ENCODE assay signal across 15 cellular contexts in the genomic region with DNA sequence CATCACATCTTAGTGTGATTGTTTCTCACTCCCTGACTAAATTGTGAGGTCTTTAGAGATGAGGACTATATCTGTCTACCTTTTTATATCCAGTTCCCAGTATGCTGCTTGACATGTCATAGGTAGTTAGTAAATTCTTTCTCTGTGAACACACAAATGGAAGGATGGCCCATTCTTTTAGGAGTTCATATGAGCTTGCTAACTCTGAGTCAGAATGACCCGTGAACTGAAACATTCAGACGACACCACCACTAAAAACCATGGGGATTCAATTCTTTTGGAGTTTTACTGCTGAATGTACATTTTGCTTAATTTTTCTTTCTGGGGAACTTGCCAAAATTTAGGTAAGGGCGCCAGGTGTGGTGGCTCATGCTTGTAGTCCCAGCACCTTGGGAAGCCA.
"Had no signal": no experiment of that assay in that cellular context is flagged by ENCODE, and none has a peak within 500 bp of the region (broad histone marks: within the 10 kb centered on the region; RNA-seq: fewer than 3 reads in every experiment).

No MANE protein-coding gene starts in this region.

- H3K27me3 Mint-ChIP-seq: activated CD4-positive, alpha-beta T cell treated with anti-CD3 and anti-CD28 coated beads, Interleukin-2, amount 10 ng/mL, durations not matched to agents 7 days and 5 days; dendritic cell treated with granulocyte-macrophage colony-stimulating factor and Interleukin-4, amounts not matched to agents 40 ng/mL and 50 ng/mL, for 4 days; stimulated activated memory B cell treated with anti-CD40 and anti-IgM and Interleukin-4, amounts not matched to agents 10 μg/mL and 1 μg/mL and 100 μg/mL, for 72 hours had no signal

- H3K4me3 Mint-ChIP-seq: activated CD4-positive, alpha-beta T cell treated with anti-CD3 and anti-CD28 coated beads, Interleukin-2, amount 10 ng/mL, durations not matched to agents 7 days and 5 days; brain; dendritic cell treated with granulocyte-macrophage colony-stimulating factor and Interleukin-4, amounts not matched to agents 40 ng/mL and 50 ng/mL, for 4 days; neural progenitor cell; stimulated activated memory B cell treated with anti-CD40 and anti-IgM and Interleukin-4, amounts not matched to agents 10 μg/mL and 1 μg/mL and 100 μg/mL, for 72 hours had no signal

- H3K27ac Mint-ChIP-seq: activated CD4-positive, alpha-beta T cell treated with anti-CD3 and anti-CD28 coated beads, Interleukin-2, amount 10 ng/mL, durations not matched to agents 7 days and 5 days; brain; dendritic cell treated with granulocyte-macrophage colony-stimulating factor and Interleukin-4, amounts not matched to agents 40 ng/mL and 50 ng/mL, for 4 days; neural progenitor cell had no signal

- H3K9me3 Mint-ChIP-seq: activated CD4-positive, alpha-beta T cell treated with anti-CD3 and anti-CD28 coated beads, Interleukin-2, amount 10 ng/mL, durations not matched to agents 7 days and 5 days; brain; dendritic cell treated with granulocyte-macrophage colony-stimulating factor and Interleukin-4, amounts not matched to agents 40 ng/mL and 50 ng/mL, for 4 days; neural progenitor cell; stimulated activated memory B cell treated with anti-CD40 and anti-IgM and Interleukin-4, amounts not matched to agents 10 μg/mL and 1 μg/mL and 100 μg/mL, for 72 hours had no signal

- H3K4me1 Mint-ChIP-seq: neural progenitor cell had no signal

- ATAC-seq: stimulated activated memory B cell treated with anti-CD40 and anti-IgM and Interleukin-4, amounts not matched to agents 10 μg/mL and 1 μg/mL and 100 μg/mL, for 72 hours had no signal

- DNase-seq: activated CD4-positive, CD25-positive, alpha-beta regulatory T cell treated with anti-CD3 and anti-CD28 coated beads, Interleukin-2, amount 50 U/mL, for 72 hours; activated CD8-positive, alpha-beta memory T cell treated with anti-CD3 and anti-CD28 coated beads for 24 hours; activated CD8-positive, alpha-beta memory T cell treated with anti-CD3 and anti-CD28 coated beads, Interleukin-2, amount 50 U/mL, for 48 hours; activated T-cell treated with anti-CD3 and anti-CD28 coated beads, Interleukin-2, amount 50 U/mL, for 48 hours; effector CD4-positive, alpha-beta T cell; stimulated activated CD4-positive, alpha-beta T cell treated with anti-CD3 and anti-CD28 coated beads, Interleukin-2, amount 100 ng/mL, for 24 hours had no signal

- H3K4me3 ChIP-seq: hepatocyte, neural progenitor cell, stomach, suprapubic skin, tibial nerve had no signal
